24 cellular contexts compared by ENCODE assay signal in the genomic region with DNA sequence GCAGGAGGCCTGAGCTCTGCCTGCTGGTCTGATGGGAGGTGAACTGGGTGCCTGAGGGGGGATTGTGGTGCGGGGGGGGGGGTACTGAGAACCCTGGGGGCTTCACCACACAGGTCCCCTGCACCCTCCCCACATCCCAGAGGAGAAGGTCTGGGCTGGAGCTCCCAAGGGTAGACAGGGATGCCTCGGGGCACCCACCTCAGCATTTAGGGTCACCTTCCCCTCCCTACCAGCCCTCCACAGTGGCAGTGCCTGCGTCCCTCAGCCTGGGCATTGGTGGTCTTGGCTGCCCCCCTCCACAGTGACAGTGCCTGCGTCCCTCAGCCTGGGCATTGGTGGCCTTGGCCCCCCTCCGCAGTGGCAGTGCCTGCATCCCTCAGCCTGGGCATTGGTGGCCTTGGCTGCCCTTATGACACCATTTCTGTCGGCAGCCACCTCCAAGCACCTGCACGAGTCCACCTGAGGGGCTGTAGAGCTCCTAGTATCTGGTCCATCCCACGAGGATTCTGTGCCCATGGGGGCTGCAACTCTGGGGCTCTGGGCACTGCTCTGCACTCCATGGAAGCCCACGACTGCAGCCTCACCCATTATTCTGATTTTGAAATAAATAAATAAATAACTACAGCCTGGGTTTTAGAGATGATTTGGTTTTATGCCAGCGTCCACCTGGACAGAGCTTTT. TPM values are rescaled to one million over a fixed set of nuclear protein-coding genes. Genes with fewer than 3 reads are reported as not detected.
"Had no signal": no experiment of that assay in that cellular context is flagged by ENCODE, and none has a peak within 500 bp of the region (broad histone marks: within the 10 kb centered on the region; RNA-seq: fewer than 3 reads in every experiment).

No MANE protein-coding gene starts in this region.

- DNase-seq: activated CD4-positive, alpha-beta T cell treated with anti-CD3 and anti-CD28 coated beads for 1 hour; activated CD4-positive, alpha-beta T cell treated with anti-CD3 and anti-CD28 coated beads, Interleukin-2, amount 10 ng/mL, durations not matched to agents 24 days and 14 days; activated CD4-positive, alpha-beta T cell treated with anti-CD3 and anti-CD28 coated beads, Interleukin-2, amount 50 U/mL, for 48 hours; activated CD8-positive, alpha-beta memory T cell treated with anti-CD3 and anti-CD28 coated beads, Interleukin-2, amount 10 ng/mL, durations not matched to agents 7 days and 5 days; activated gamma-delta T cell; activated naive CD4-positive, alpha-beta T cell treated with anti-CD3 and anti-CD28 coated beads for 36 hours; activated T-cell treated with anti-CD3 and anti-CD28 coated beads, Interleukin-2, amount 50 U/mL, for 4 hours; brain microvascular endothelial cell; cerebellar nuclear complex; MG63; NCI-H1092 treated with DMSO at 0.1 percent for 48 hours; NCI-H1417 treated with DMSO at 0.1 percent for 48 hours; NCI-H1694; NCI-H2029; NCI-H345; NCI-H510A; NCI-H526 treated with DMSO at 0.1 percent for 48 hours; NCI-H82; SJCRH30; T-helper 17 cell; T-helper 9 cell had no signal

- H3K27ac ChIP-seq: brain microvascular endothelial cell, cardiac muscle cell, SJCRH30 had no signal

- H3K27me3 ChIP-seq: brain microvascular endothelial cell, cardiac muscle cell, MG63, SJCRH30 had no signal

- H3K4me1 ChIP-seq: SJCRH30 had no signal

- H3K36me3 ChIP-seq: brain microvascular endothelial cell, cardiac muscle cell, SJCRH30 had no signal

- H3K4me3 ChIP-seq: cardiac muscle cell, MG63, SJCRH30 had no signal

- H3K9me3 ChIP-seq: MG63, SJCRH30 had no signal

- ATAC-seq: activated CD8-positive, alpha-beta memory T cell treated with anti-CD3 and anti-CD28 coated beads, Interleukin-2, amount 10 ng/mL, durations not matched to agents 7 days and 5 days; activated T-cell treated with anti-CD3 and anti-CD28 coated beads, Interleukin-2, amount 50 U/mL, for 4 hours; activated T-helper 17 cell treated with anti-CD3 and anti-CD28 coated beads, Interleukin-2, amount 50 U/mL, for 72 hours; T-helper 17 cell; WTC11 had no signal

RNA-seq across cellular contexts. Expression of a gene that starts 21.5 kb away (rescaled TPM):
- total RNA-seq: SJCRH30, T-helper 17 cell had no signal
